Comparison of ENCODE assay signal across 27 cellular contexts in genomic region chrX:48584698-48585097, GRCh38.
"Had no signal": no experiment of that assay in that cellular context is flagged by ENCODE, and none has a peak within 500 bp of the region (broad histone marks: within the 10 kb centered on the region; RNA-seq: fewer than 3 reads in every experiment).

No MANE protein-coding gene starts in this region.

- H3K9ac ChIP-seq: neural progenitor cell, parathyroid adenoma had no signal

- H3K9me3 ChIP-seq: ovary, psoas muscle, right lobe of liver, sigmoid colon, thoracic aorta, thyroid gland, tibial nerve, upper lobe of left lung, vagina had no signal

- DNase-seq: natural killer cell; occipital lobe; ovary; psoas muscle; right cardiac atrium; right lobe of liver; sigmoid colon; small intestine; stimulated activated CD4-positive, alpha-beta T cell treated with anti-CD3 and anti-CD28 coated beads, Interleukin-15, amount 100 ng/mL, for 24 hours; stimulated activated CD4-positive, alpha-beta T cell treated with anti-CD3 and anti-CD28 coated beads, Interleukin-4, amount 100 ng/mL, for 1 hour; stimulated activated CD4-positive, alpha-beta T cell treated with anti-CD3 and anti-CD28 coated beads, Interleukin-4, amount 100 ng/mL, for 4 hours; stimulated activated CD8-positive, alpha-beta memory T cell treated with anti-CD3 and anti-CD28 coated beads, Interleukin-4, amount 100 ng/mL, for 48 hours; stimulated activated naive B cell treated with anti-CD40 and anti-IgM and Interleukin-4, amounts not matched to agents 10 μg/mL and 1 μg/mL and 100 μg/mL, for 72 hours; stimulated activated naive CD4-positive, alpha-beta T cell treated with Interleukin-2 at 50 U/mL for 16 hours; stomach; thyroid gland; trophoblast cell; upper lobe of left lung had no signal

- H3K36me3 Mint-ChIP-seq: natural killer cell had no signal

- H3K27ac ChIP-seq: neural progenitor cell, ovary, parathyroid adenoma, psoas muscle, right lobe of liver, sigmoid colon, stomach, thoracic aorta, thyroid gland, tibial nerve, upper lobe of left lung, vagina had no signal

- H3K4me3 Mint-ChIP-seq: natural killer cell; nephron; neural progenitor cell; stimulated activated naive B cell treated with anti-CD40 and anti-IgM and Interleukin-4, amounts not matched to agents 10 μg/mL and 1 μg/mL and 100 μg/mL, for 72 hours; stimulated activated naive CD8-positive, alpha-beta T cell treated with anti-CD3 and anti-CD28 coated beads, Interleukin-15, Interleukin-2, amounts not matched to agents 100 ng/mL and 50 ng/mL, for 24 hours had no signal

- H3K4me1 Mint-ChIP-seq: nephron, neural progenitor cell had no signal

- H3K4me1 ChIP-seq: neural progenitor cell, parathyroid adenoma, psoas muscle, right lobe of liver, sigmoid colon, stomach, thyroid gland, tibial nerve, vagina had no signal

- H3K27me3 Mint-ChIP-seq: progenitor cell of endocrine pancreas; stimulated activated naive B cell treated with anti-CD40 and anti-IgM and Interleukin-4, amounts not matched to agents 10 μg/mL and 1 μg/mL and 100 μg/mL, for 72 hours; stimulated activated naive CD8-positive, alpha-beta T cell treated with anti-CD3 and anti-CD28 coated beads, Interleukin-15, Interleukin-2, amounts not matched to agents 100 ng/mL and 50 ng/mL, for 24 hours had no signal

- H3K4me3 ChIP-seq: neural progenitor cell, ovary, psoas muscle, right lobe of liver, sigmoid colon, stomach, thoracic aorta, thyroid gland, tibial nerve, upper lobe of left lung, vagina had no signal

- H2AFZ ChIP-seq: neural progenitor cell, parathyroid adenoma had no signal

- H3K27me3 ChIP-seq: neural progenitor cell, ovary, right lobe of liver, sigmoid colon, stomach, thyroid gland, tibial nerve, upper lobe of left lung, vagina had no signal

- FAIRE-seq: small intestine, urothelium cell line had no signal

- H3K79me2 ChIP-seq: parathyroid adenoma had no signal

- H3K4me2 ChIP-seq: neural progenitor cell had no signal

- H3K9me3 Mint-ChIP-seq: natural killer cell; stimulated activated naive B cell treated with anti-CD40 and anti-IgM and Interleukin-4, amounts not matched to agents 10 μg/mL and 1 μg/mL and 100 μg/mL, for 72 hours; stimulated activated naive CD8-positive, alpha-beta T cell treated with anti-CD3 and anti-CD28 coated beads, Interleukin-15, Interleukin-2, amounts not matched to agents 100 ng/mL and 50 ng/mL, for 24 hours had no signal

- H3K36me3 ChIP-seq: neural progenitor cell, ovary, right lobe of liver, sigmoid colon, thoracic aorta, thyroid gland, upper lobe of left lung, vagina had no signal

- ATAC-seq: natural killer cell; psoas muscle; right cardiac atrium; right lobe of liver; stimulated activated naive B cell treated with anti-CD40 and anti-IgM and Interleukin-4, amounts not matched to agents 10 μg/mL and 1 μg/mL and 100 μg/mL, for 72 hours had no signal

- H3K27ac Mint-ChIP-seq: natural killer cell; nephron; neural progenitor cell; progenitor cell of endocrine pancreas; stimulated activated naive B cell treated with anti-CD40 and anti-IgM and Interleukin-4, amounts not matched to agents 10 μg/mL and 1 μg/mL and 100 μg/mL, for 72 hours; stimulated activated naive CD8-positive, alpha-beta T cell treated with anti-CD3 and anti-CD28 coated beads, Interleukin-15, Interleukin-2, amounts not matched to agents 100 ng/mL and 50 ng/mL, for 24 hours had no signal
